ENCODE assay signal across 31 cellular contexts in the genomic region with DNA sequence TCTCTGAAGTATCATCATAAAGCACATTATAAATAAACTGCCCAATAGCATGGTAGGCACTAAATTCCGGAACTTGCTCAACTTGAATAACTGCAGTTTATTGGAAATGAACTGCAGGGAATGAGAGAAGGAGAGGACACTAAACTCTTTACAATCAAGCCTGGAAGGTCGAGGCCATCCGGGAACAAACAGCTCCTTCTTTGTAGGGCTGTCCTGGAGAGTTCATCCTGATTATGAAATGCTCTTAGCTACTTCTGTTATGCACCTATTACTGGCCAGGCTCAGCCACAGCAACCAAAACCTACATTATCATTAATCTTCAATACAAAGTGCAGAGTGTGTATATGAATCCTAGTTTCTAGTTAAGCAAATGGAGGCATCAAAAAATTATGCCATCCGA.
"Had no signal": no experiment of that assay in that cellular context is flagged by ENCODE, and none has a peak within 500 bp of the region (broad histone marks: within the 10 kb centered on the region; RNA-seq: fewer than 3 reads in every experiment).

No MANE protein-coding gene starts in this region.

- H3K4me1 ChIP-seq: body of pancreas, breast epithelium had no signal

- H3K27ac ChIP-seq: body of pancreas, brain microvascular endothelial cell, breast epithelium, WERI-Rb-1 had no signal

- H3K9me3 ChIP-seq: body of pancreas, breast epithelium had no signal

- H3K4me3 ChIP-seq: body of pancreas, breast epithelium had no signal

- DNase-seq: activated CD4-positive, alpha-beta memory T cell treated with anti-CD3 and anti-CD28 coated beads, Interleukin-2, amount 10 ng/mL, durations not matched to agents 7 days and 5 days; activated CD4-positive, alpha-beta T cell treated with anti-CD3 and anti-CD28 coated beads for 1 hour; activated CD4-positive, alpha-beta T cell treated with anti-CD3 and anti-CD28 coated beads for 36 hours; activated CD4-positive, alpha-beta T cell treated with anti-CD3 and anti-CD28 coated beads for 48 hours; activated CD4-positive, alpha-beta T cell treated with anti-CD3 and anti-CD28 coated beads, Interleukin-2, amount 10 ng/mL, durations not matched to agents 7 days and 5 days; activated CD4-positive, alpha-beta T cell treated with anti-CD3 and anti-CD28 coated beads, Interleukin-2, amount 50 U/mL, for 48 hours; activated CD4-positive, CD25-positive, alpha-beta regulatory T cell; activated CD8-positive, alpha-beta memory T cell treated with anti-CD3 and anti-CD28 coated beads for 24 hours; activated CD8-positive, alpha-beta memory T cell treated with anti-CD3 and anti-CD28 coated beads, Interleukin-2, amount 10 ng/mL, durations not matched to agents 7 days and 5 days; activated CD8-positive, alpha-beta memory T cell treated with anti-CD3 and anti-CD28 coated beads, Interleukin-2, amount 50 U/mL, for 48 hours; activated CD8-positive, alpha-beta T cell treated with anti-CD3 and anti-CD28 coated beads, Interleukin-2, amount 10 ng/mL, durations not matched to agents 7 days and 5 days; activated effector memory CD4-positive, alpha-beta T cell treated with Interleukin-2 at 50 U/mL for 16 hours; activated gamma-delta T cell; activated naive CD4-positive, alpha-beta T cell treated with anti-CD3 and anti-CD28 coated beads, Interleukin-2, amount 10 ng/mL, durations not matched to agents 7 days and 5 days; activated naive CD4-positive, alpha-beta T cell treated with Interleukin-2 at 50 U/mL for 16 hours; activated naive CD8-positive, alpha-beta T cell treated with anti-CD3 and anti-CD28 coated beads, Interleukin-2, amount 10 ng/mL, durations not matched to agents 7 days and 5 days; activated naive CD8-positive, alpha-beta T cell treated with anti-CD3 and anti-CD28 coated beads, Interleukin-2, amount 50 U/mL, for 24 hours; activated T-cell treated with anti-CD3 and anti-CD28 coated beads, Interleukin-2, amount 50 U/mL, for 24 hours; activated T-cell treated with anti-CD3 and anti-CD28 coated beads, Interleukin-2, amount 50 U/mL, for 48 hours; aorta; body of pancreas; brain microvascular endothelial cell; caudate nucleus; cerebellar nuclear complex; T-helper 1 cell; T-helper 2 cell; T-helper 9 cell; WERI-Rb-1 had no signal

- H3K36me3 ChIP-seq: brain microvascular endothelial cell, breast epithelium had no signal

- ATAC-seq: activated CD4-positive, alpha-beta T cell treated with anti-CD3 and anti-CD28 coated beads for 36 hours; activated CD4-positive, CD25-positive, alpha-beta regulatory T cell treated with anti-CD3 and anti-CD28 coated beads, Interleukin-2, amount 50 U/mL, for 24 hours; activated CD8-positive, alpha-beta memory T cell treated with anti-CD3 and anti-CD28 coated beads, Interleukin-2, amount 10 ng/mL, durations not matched to agents 7 days and 5 days; activated CD8-positive, alpha-beta T cell treated with anti-CD3 and anti-CD28 coated beads, Interleukin-2, amount 10 ng/mL, durations not matched to agents 7 days and 5 days; activated naive CD8-positive, alpha-beta T cell treated with anti-CD3 and anti-CD28 coated beads, Interleukin-2, amount 50 U/mL, for 24 hours; body of pancreas; WTC11 had no signal

- H3K27me3 ChIP-seq: body of pancreas, brain microvascular endothelial cell, breast epithelium had no signal
